ENCODE assay signal across 3 cellular contexts in the genomic region with DNA sequence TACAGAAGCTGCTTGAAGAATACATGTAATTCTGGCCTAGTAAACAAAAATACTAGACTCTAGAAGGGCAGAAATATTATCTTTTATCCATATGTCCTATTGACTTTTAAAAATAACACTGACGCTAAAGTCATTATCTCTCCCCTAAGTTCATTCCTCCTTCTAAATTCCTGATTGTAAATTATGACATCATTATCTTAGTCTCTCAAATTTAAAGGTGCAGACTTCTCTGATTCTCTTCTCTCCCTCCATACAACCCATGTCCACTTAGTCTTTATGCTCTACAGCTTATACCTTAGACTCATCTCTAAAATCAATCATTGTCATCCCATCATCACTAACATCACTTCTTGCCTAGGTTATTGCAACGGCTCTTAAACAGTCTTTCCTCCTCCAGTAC.
TF ChIP-seq lines count a peak whose summit lies in the region.

No MANE protein-coding gene starts in this region.

TF ChIP-seq in HepG2, 621 proteins besides CTCF, POLR2A, EP300 and RAD21:
- TF ChIP-seq ATF7 (IDR thresholded peaks at IDR 0.05) = peak; percentile 84
- no peak for TF ChIP-seq ATF7 (CRISPR knock-in tag; IDR thresholded peaks at IDR 0.05)
- no peak for TF ChIP-seq MAF1 (CRISPR knock-in tag; IDR thresholded peaks at IDR 0.05; ENCODE audit: borderline replicate concordance)
- TF ChIP-seq, protein P1, sequence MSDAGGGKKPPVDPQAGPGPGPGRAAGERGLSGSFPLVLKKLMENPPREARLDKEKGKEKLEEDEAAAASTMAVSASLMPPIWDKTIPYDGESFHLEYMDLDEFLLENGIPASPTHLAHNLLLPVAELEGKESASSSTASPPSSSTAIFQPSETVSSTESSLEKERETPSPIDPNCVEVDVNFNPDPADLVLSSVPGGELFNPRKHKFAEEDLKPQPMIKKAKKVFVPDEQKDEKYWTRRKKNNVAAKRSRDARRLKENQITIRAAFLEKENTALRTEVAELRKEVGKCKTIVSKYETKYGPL (CRISPR knock-in tag; IDR thresholded peaks at IDR 0.05) = no peak

TF ChIP-seq in HEK293, 187 proteins besides CTCF, POLR2A, EP300 and RAD21:
- TF ChIP-seq ZNF558 (tag by site-specific recombination; IDR thresholded peaks at IDR 0.05) (no peak), ZNF600 (tag by site-specific recombination; IDR thresholded peaks at IDR 0.05) (no peak)
- TF ChIP-seq, protein P2, sequence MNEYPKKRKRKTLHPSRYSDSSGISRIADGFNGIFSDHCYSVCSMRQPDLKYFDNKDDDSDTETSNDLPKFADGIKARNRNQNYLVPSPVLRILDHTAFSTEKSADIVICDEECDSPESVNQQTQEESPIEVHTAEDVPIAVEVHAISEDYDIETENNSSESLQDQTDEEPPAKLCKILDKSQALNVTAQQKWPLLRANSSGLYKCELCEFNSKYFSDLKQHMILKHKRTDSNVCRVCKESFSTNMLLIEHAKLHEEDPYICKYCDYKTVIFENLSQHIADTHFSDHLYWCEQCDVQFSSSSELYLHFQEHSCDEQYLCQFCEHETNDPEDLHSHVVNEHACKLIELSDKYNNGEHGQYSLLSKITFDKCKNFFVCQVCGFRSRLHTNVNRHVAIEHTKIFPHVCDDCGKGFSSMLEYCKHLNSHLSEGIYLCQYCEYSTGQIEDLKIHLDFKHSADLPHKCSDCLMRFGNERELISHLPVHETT (tag by site-specific recombination; IDR thresholded peaks at IDR 0.05) = no peak
- TF ChIP-seq, protein P3, sequence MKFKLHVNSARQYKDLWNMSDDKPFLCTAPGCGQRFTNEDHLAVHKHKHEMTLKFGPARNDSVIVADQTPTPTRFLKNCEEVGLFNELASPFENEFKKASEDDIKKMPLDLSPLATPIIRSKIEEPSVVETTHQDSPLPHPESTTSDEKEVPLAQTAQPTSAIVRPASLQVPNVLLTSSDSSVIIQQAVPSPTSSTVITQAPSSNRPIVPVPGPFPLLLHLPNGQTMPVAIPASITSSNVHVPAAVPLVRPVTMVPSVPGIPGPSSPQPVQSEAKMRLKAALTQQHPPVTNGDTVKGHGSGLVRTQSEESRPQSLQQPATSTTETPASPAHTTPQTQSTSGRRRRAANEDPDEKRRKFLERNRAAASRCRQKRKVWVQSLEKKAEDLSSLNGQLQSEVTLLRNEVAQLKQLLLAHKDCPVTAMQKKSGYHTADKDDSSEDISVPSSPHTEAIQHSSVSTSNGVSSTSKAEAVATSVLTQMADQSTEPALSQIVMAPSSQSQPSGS (tag by site-specific recombination; IDR thresholded peaks at IDR 0.05; ENCODE audit: low read depth) = peak; percentile 83

TF ChIP-seq in GM12878, 131 proteins besides CTCF, POLR2A, EP300 and RAD21:
- TF ChIP-seq GATAD2B (conservative IDR thresholded peaks at IDR 0.05; ENCODE audit: low read depth) (no peak), ATF7 (IDR thresholded peaks at IDR 0.05; ENCODE audit: low read depth) (0 out of 2 replicates have a peak, but pooled peaks have one; percentile 22), SKIL (IDR thresholded peaks at IDR 0.05; ENCODE audit: low read depth, poor library complexity, severe bottlenecking) (no peak), KLF5 (IDR thresholded peaks at IDR 0.05; ENCODE audit: partially characterized antibody) (no peak), SREBF2 (IDR thresholded peaks at IDR 0.05; ENCODE audit: low read length) (no peak), IKZF1 (conservative IDR thresholded peaks at IDR 0.05) (no peak), KDM1A (IDR thresholded peaks at IDR 0.05; ENCODE audit: borderline replicate concordance) (no peak), YY1 (IDR thresholded peaks at IDR 0.05; ENCODE audit: low read depth, low read length) (no peak)
